ENCODE assay signal across 32 cellular contexts in genomic region chr1:90472775-90473174, GRCh38.
"Had no signal": no experiment of that assay in that cellular context is flagged by ENCODE, and none has a peak within 500 bp of the region (broad histone marks: within the 10 kb centered on the region; RNA-seq: fewer than 3 reads in every experiment).

No MANE protein-coding gene starts in this region.

- ATAC-seq: activated naive CD4-positive, alpha-beta T cell treated with anti-CD3 and anti-CD28 coated beads, Interleukin-2, amount 50 U/mL, for 72 hours; activated naive CD8-positive, alpha-beta T cell treated with anti-CD3 and anti-CD28 coated beads, Interleukin-2, amount 50 U/mL, for 24 hours; activated T-cell treated with anti-CD3 and anti-CD28 coated beads, Interleukin-2, amount 50 U/mL, for 4 hours; activated T-cell treated with anti-CD3 and anti-CD28 coated beads, Interleukin-2, amount 50 U/mL, for 72 hours; activated T-helper 17 cell treated with anti-CD3 and anti-CD28 coated beads, Interleukin-2, amount 50 U/mL, for 72 hours; body of pancreas had no signal

- H3K27ac ChIP-seq: adrenal gland, ascending aorta, body of pancreas, brain microvascular endothelial cell, breast epithelium, cardiac muscle cell had no signal

- H3K36me3 ChIP-seq: adrenal gland, ascending aorta, brain microvascular endothelial cell, breast epithelium, cardiac muscle cell had no signal

- H3K9me3 ChIP-seq: adrenal gland, ascending aorta, body of pancreas, breast epithelium had no signal

- H3K4me3 ChIP-seq: adrenal gland, ascending aorta, body of pancreas, breast epithelium, cardiac muscle cell had no signal

- DNase-seq: activated effector memory CD4-positive, alpha-beta T cell treated with anti-CD3 and anti-CD28 coated beads, Interleukin-2, amount 50 U/mL, for 16 hours; activated effector memory CD4-positive, alpha-beta T cell treated with Interleukin-2 at 50 U/mL for 16 hours; activated gamma-delta T cell; activated gamma-delta T cell treated with Interleukin-2 at 50 U/mL for 16 hours; activated naive CD4-positive, alpha-beta T cell; activated naive CD4-positive, alpha-beta T cell treated with anti-CD3 and anti-CD28 coated beads for 36 hours; activated naive CD4-positive, alpha-beta T cell treated with anti-CD3 and anti-CD28 coated beads, Interleukin-2, amount 10 ng/mL, durations not matched to agents 7 days and 5 days; activated naive CD4-positive, alpha-beta T cell treated with anti-CD3 and anti-CD28 coated beads, Interleukin-2, amount 50 U/mL, for 16 hours; activated naive CD4-positive, alpha-beta T cell treated with Interleukin-2 at 50 U/mL for 16 hours; activated naive CD8-positive, alpha-beta T cell treated with anti-CD3 and anti-CD28 coated beads for 36 hours; activated naive CD8-positive, alpha-beta T cell treated with anti-CD3 and anti-CD28 coated beads, Interleukin-2, amount 10 ng/mL, durations not matched to agents 7 days and 5 days; activated naive CD8-positive, alpha-beta T cell treated with anti-CD3 and anti-CD28 coated beads, Interleukin-2, amount 50 U/mL, for 24 hours; activated T-cell treated with anti-CD3 and anti-CD28 coated beads, Interleukin-2, amount 50 U/mL, for 1 hour; activated T-cell treated with anti-CD3 and anti-CD28 coated beads, Interleukin-2, amount 50 U/mL, for 24 hours; activated T-cell treated with anti-CD3 and anti-CD28 coated beads, Interleukin-2, amount 50 U/mL, for 4 hours; activated T-cell treated with anti-CD3 and anti-CD28 coated beads, Interleukin-2, amount 50 U/mL, for 48 hours; activated T-cell treated with anti-CD3 and anti-CD28 coated beads, Interleukin-2, amount 50 U/mL, for 72 hours; adrenal gland; amniotic stem cell; amygdala; anterior cingulate cortex; aorta; body of pancreas; brain microvascular endothelial cell; caudate nucleus; central memory CD4-positive, alpha-beta T cell; cerebellar nuclear complex had no signal

- H3K27me3 ChIP-seq: adrenal gland, ascending aorta, body of pancreas, brain microvascular endothelial cell, breast epithelium, cardiac muscle cell had no signal

- H3K4me1 ChIP-seq: adrenal gland, ascending aorta, body of pancreas, breast epithelium had no signal
